ENCODE assay signal across 8 cellular contexts in genomic region chr13:75258159-75258782, GRCh38.
DNase-seq lines count a peak whose midpoint lies in the region; ATAC-seq, FAIRE-seq and TF ChIP-seq lines count a peak whose summit lies in the region.

No MANE protein-coding gene starts in this region.

- H3K27ac Mint-ChIP-seq in CD4-positive, alpha-beta T cell: no peak overlapping the region

- CTCF ChIA-PET in CD4-positive, alpha-beta T cell (lab: Charles Lee): no interaction called here
- CTCF ChIA-PET in K562 (lab: Yijun Ruan, JAX; ENCODE audit: low intra/inter-chr PET ratio) (interaction anchor here (0.6 to 0.7 kb wide), 2 partner anchors 33 to 97 kb away, joined by 3 to 5 read pairs; no protein-coding TSS in a partner anchor), HepG2 (lab: Yijun Ruan, JAX; ENCODE audit: low intra/inter-chr PET ratio, low total read pairs) (no interaction called here)

- in situ Hi-C loops in K562 (cut with MboI): no loop called here
- in situ Hi-C loops in HepG2 (cut with HindIII; ENCODE audit: extremely low pct_ligation_motif_present, low pct_unique_long_range_greater_than_20kb): no loop called here

- peak; percentile 51 for TF ChIP-seq CTCF in CD4-positive, alpha-beta T cell (IDR thresholded peaks at IDR 0.05)
- TF ChIP-seq CTCF in K562 (IDR thresholded peaks at IDR 0.05 in 2 of 3, conservative IDR thresholded peaks at IDR 0.05 in 1 of 3; ENCODE audit: insufficient read depth in 2 of 3, low read depth in 1 of 3, low read length in 3 of 3) (peak; percentile 26 to 67 (median 37); a peak in 4 of 6 replicates), HepG2 (CRISPR knock-in tag; IDR thresholded peaks at IDR 0.05) (peak; percentile 55)

- H3K9me1 ChIP-seq in K562 (ENCODE audit: control insufficient read depth, insufficient read depth, low read length): no peaks in the 10 kb centered on the region

- no peak for ATAC-seq in CD4-positive, alpha-beta T cell (ENCODE audit: poor library complexity)
- peak; percentile 79 for ATAC-seq in GM21529 (IDR thresholded peaks at IDR 0.05; ENCODE audit: unreplicated experiment)
- peak; percentile 81 for ATAC-seq in K562
- peak; percentile 53; the same call in 2 of the 3 replicates for ATAC-seq in HepG2

- H3K27ac ChIP-seq in CD4-positive, alpha-beta T cell (ENCODE audit: low read depth, low read length): no peak overlapping the region
- no peak overlapping the region for H3K27ac ChIP-seq in K562 (ENCODE audit: extremely low read depth, low read depth, low read length)
- H3K27ac ChIP-seq in HepG2 (ENCODE audit: extremely low read length, insufficient read depth, low read length): no peak overlapping the region

- no TSS peak for BruUV-seq in K562 (replicated peaks; lab: Mats Ljungman, UMichigan)
- BruUV-seq in HepG2 (replicated peaks; lab: Mats Ljungman, UMichigan): no TSS peak

- no peaks in the 10 kb centered on the region for H3K36me3 Mint-ChIP-seq in CD4-positive, alpha-beta T cell (ENCODE audit: low read depth)

- H3K27me3 ChIP-seq in CD4-positive, alpha-beta T cell (ENCODE audit: control insufficient read depth, insufficient read depth, low read length): no peaks in the 10 kb centered on the region
- H3K27me3 ChIP-seq in K562 (ENCODE audit: control insufficient read depth in 2 of 2, insufficient read depth in 2 of 2, low read length in 2 of 2) (no peaks in the 10 kb centered on the region), HepG2 (ENCODE audit: control insufficient read depth in 1 of 2, insufficient read depth in 2 of 2, low read length in 2 of 2) (no peaks in the 10 kb centered on the region)

- H2AFZ ChIP-seq in K562 (ENCODE audit: low read depth, low read length) (no peak overlapping the region), HepG2 (ENCODE audit: low read length) (no peak overlapping the region)

- H3K4me1 ChIP-seq in K562 (replicated peaks in 1 of 2; ENCODE audit: control insufficient read depth in 2 of 2, insufficient read depth in 2 of 2, low read length in 2 of 2) (no peaks in the 10 kb centered on the region), HepG2 (ENCODE audit: insufficient read depth, low read length) (no peaks in the 10 kb centered on the region)

- H3K4me1 Mint-ChIP-seq in CD4-positive, alpha-beta T cell (ENCODE audit: low read depth): no peaks in the 10 kb centered on the region

- FAIRE-seq in K562 (lab: Jason Lieb, UNC): peak; percentile 58
- peak; percentile 21 for FAIRE-seq in HepG2 (lab: Jason Lieb, UNC)

- 0% methylated on average over 3 of the region's 3 CpGs for whole genome bisulfite sequencing in K562 (ENCODE audit: insufficient coverage, low coverage, missing lambda C conversion rate)
- WGBS in HepG2 (ENCODE audit: low lambda C conversion rate): 0% methylated on average over 3 of the region's 3 CpGs

- no peak overlapping the region for H3K9ac ChIP-seq in K562 (ENCODE audit: insufficient read depth in 1 of 2, low read depth in 2 of 2, low read length in 2 of 2)
- no peak overlapping the region for H3K9ac ChIP-seq in HepG2 (ENCODE audit: insufficient read depth, low read depth, low read length)

- H3K79me2 ChIP-seq in K562 (ENCODE audit: control insufficient read depth, insufficient read depth, low read length): no peaks in the 10 kb centered on the region
- no peaks in the 10 kb centered on the region for H3K79me2 ChIP-seq in HepG2 (ENCODE audit: insufficient read depth, low read length)

- H3K36me3 ChIP-seq in K562 (ENCODE audit: control insufficient read depth, insufficient read depth, low read length) (no peaks in the 10 kb centered on the region), HepG2 (replicated peaks in 1 of 2; ENCODE audit: control insufficient read depth in 1 of 2, insufficient read depth in 2 of 2, low read length in 2 of 2) (no peaks in the 10 kb centered on the region)

- no peak overlapping the region for H3K4me3 Mint-ChIP-seq in CD4-positive, alpha-beta T cell

- H3K27me3 Mint-ChIP-seq in CD4-positive, alpha-beta T cell: peaks cover 7% of the 10 kb centered on the region

- H3K4me2 ChIP-seq in K562 (ENCODE audit: insufficient read depth, low read length) (no peak overlapping the region), HepG2 (ENCODE audit: low read depth, low read length) (no peak overlapping the region)

- TF ChIP-seq EP300 in K562 (IDR thresholded peaks at IDR 0.05; ENCODE audit: low read length) (no peak), HepG2 (IDR thresholded peaks at IDR 0.05; ENCODE audit: low read depth in 2 of 2, low read length in 2 of 2) (no peak), HepG2 (CRISPR knock-in tag; IDR thresholded peaks at IDR 0.05; ENCODE audit: borderline replicate concordance) (no peak)

- POLR2A ChIA-PET in CD4-positive, alpha-beta T cell (lab: Charles Lee): no interaction called here
- POLR2A ChIA-PET in K562 (lab: Yijun Ruan, JAX) (no interaction called here), HepG2 (lab: Yijun Ruan, JAX) (no interaction called here)

- H3K9me3 Mint-ChIP-seq in CD4-positive, alpha-beta T cell: no peaks in the 10 kb centered on the region

- TF ChIP-seq RAD21 in K562 (CRISPR knock-in tag; conservative IDR thresholded peaks at IDR 0.05 in 1 of 2, IDR thresholded peaks at IDR 0.05 in 1 of 2): peak; percentile 53 to 73
- TF ChIP-seq RAD21 in HepG2 (CRISPR knock-in tag; IDR thresholded peaks at IDR 0.05): no peak

- DNase-seq in CD4-positive, alpha-beta T cell: no peak
- DNase-seq in NCI-H146 (lab: John Stamatoyannopoulos, UW) (peak; percentile 22), K562 (ENCODE audit: extremely low read depth in 1 of 4, low spot score in 3 of 4) (peak in 2 of 4 experiments; percentile 7 to 24), HepG2 (ENCODE audit: low spot score) (peak; percentile 16), NCI-H128 (lab: John Stamatoyannopoulos, UW; ENCODE audit: unreplicated experiment) (no peak), D341Med (ENCODE audit: low spot score) (no peak), C1 segment of cervical spinal cord (lab: John Stamatoyannopoulos, UW) (no peak)

- intact Hi-C loops in CD4-positive, alpha-beta T cell (cut with DNase I, micrococcal nuclease): no loop called here
- intact Hi-C loops in K562 (cut with micrococcal nuclease) (loop anchor here (1.0 to 5.0 kb wide), 2 partner anchors 1421 to 1504 kb away; no protein-coding TSS in a partner anchor), HepG2 (cut with micrococcal nuclease; ENCODE audit: unreplicated experiment) (loop anchor here (1.0 to 5.0 kb wide), 2 partner anchors 1421 to 1504 kb away; no protein-coding TSS in a partner anchor)

- no peaks in the 10 kb centered on the region for H4K20me1 ChIP-seq in K562 (replicated peaks; ENCODE audit: control insufficient read depth, insufficient read depth, low read length)
- no peaks in the 10 kb centered on the region for H4K20me1 ChIP-seq in HepG2 (ENCODE audit: insufficient read depth, low read length)

- H3K9me3 ChIP-seq in CD4-positive, alpha-beta T cell (ENCODE audit: control insufficient read depth, low read length): no peaks in the 10 kb centered on the region
- no peaks in the 10 kb centered on the region for H3K9me3 ChIP-seq in K562 (replicated peaks; ENCODE audit: control insufficient read depth, insufficient read depth, low read depth, low read length)
- H3K9me3 ChIP-seq in HepG2 (ENCODE audit: low read length): no peaks in the 10 kb centered on the region

- TF ChIP-seq POLR2A in K562 (conservative IDR thresholded peaks at IDR 0.05): no peak
- TF ChIP-seq POLR2A in HepG2 (IDR thresholded peaks at IDR 0.05; ENCODE audit: insufficient read depth in 1 of 2, low read depth in 2 of 2, low read length in 2 of 2): no peak

- no peak overlapping the region for H3K4me3 ChIP-seq in K562
- no peak overlapping the region for H3K4me3 ChIP-seq in HepG2 (replicated peaks in 1 of 3; ENCODE audit: insufficient read depth in 1 of 3, low read depth in 2 of 3, low read length in 3 of 3)

TF ChIP-seq in K562, 482 proteins besides CTCF, POLR2A, EP300 and RAD21 (continues in another document):
- TF ChIP-seq SRSF3 (IDR thresholded peaks at IDR 0.05; ENCODE audit: insufficient read depth, low read length) (no peak), ARID3A (IDR thresholded peaks at IDR 0.05; ENCODE audit: borderline replicate concordance, low read depth, low read length) (0 out of 2 replicates have a peak, but pooled peaks have one; percentile 34), SMC3 (conservative IDR thresholded peaks at IDR 0.05; ENCODE audit: insufficient read depth, low read depth, low read length) (peak; percentile 15; the same call in 1 of the 2 replicates)

TF ChIP-seq in HepG2, 621 proteins besides CTCF, POLR2A, EP300 and RAD21:
- TF ChIP-seq SRF (IDR thresholded peaks at IDR 0.05; ENCODE audit: low read depth, low read length) (peak; percentile 89), CCAR2 (optimal IDR thresholded peaks at IDR 0.05; ENCODE audit: low read depth, low read length) (no peak), THAP11 (CRISPR knock-in tag; IDR thresholded peaks at IDR 0.05) (no peak), STAG1 (CRISPR knock-in tag; IDR thresholded peaks at IDR 0.05) (peak; percentile 66), ZNF550 (CRISPR knock-in tag; IDR thresholded peaks at IDR 0.05; ENCODE audit: borderline replicate concordance) (no peak)

Comparison
In these comparisons a context has a peak if more than half of its experiments do, and no peak if none do; other contexts are left out.
1. DNase-seq: peak in NCI-H146 (single experiment) and HepG2 (single experiment); none in CD4-positive, alpha-beta T cell (0 of 10), NCI-H128 (single experiment), D341Med (single experiment) and C1 segment of cervical spinal cord (0 of 14).
2. intact Hi-C loops: an anchor here in K562 (1.0 to 5.0 kb wide) and HepG2 (1.0 to 5.0 kb wide); none called in CD4-positive, alpha-beta T cell.
3. Peak in every context shown above with its lines, with median percentiles within 50 percentile points of each other: CTCF ChIP-seq.